8 cellular contexts compared by ENCODE assay signal in genomic region chr7:70040971-70041766, GRCh38.
DNase-seq lines count a peak whose midpoint lies in the region; ATAC-seq and TF ChIP-seq lines count a peak whose summit lies in the region.

No MANE protein-coding gene starts in this region.

- DNase-seq in NCI-H82 (lab: John Stamatoyannopoulos, UW) (peak; percentile 31), NCI-H82 treated with DMSO at 0.1 percent for 48 hours (lab: John Stamatoyannopoulos, UW; ENCODE audit: unreplicated experiment) (no peak), OCI-M1 (lab: John Stamatoyannopoulos, UW) (peak; percentile 57), foreskin fibroblast (peak in 1 of 2 donors; percentile 61), testis (no peak), spleen (no peak), H7 (no peak)

- H3K4me1 ChIP-seq in testis: peaks cover 4% of the 10 kb centered on the region
- peaks cover 0 to 7% (median 0%) of the 10 kb centered on the region in 6 donors for H3K4me1 ChIP-seq in spleen

- H3K9me3 ChIP-seq in testis: no peaks in the 10 kb centered on the region
- no peaks in the 10 kb centered on the region for H3K9me3 ChIP-seq in spleen

- no peaks in the 10 kb centered on the region for H3K27me3 ChIP-seq in testis
- no peaks in the 10 kb centered on the region for H3K27me3 ChIP-seq in spleen (replicated peaks in 1 of 7)
- H3K27me3 ChIP-seq in H7 (ENCODE audit: control insufficient read depth, insufficient read depth, low read length): no peaks in the 10 kb centered on the region

- intact Hi-C loops in testis (cut with DNase I; ENCODE audit: low total_unique reads): no loop called here
- intact Hi-C loops in spleen (cut with DNase I; ENCODE audit: low total_unique reads): loop anchor here (5.0 kb wide), 1 partner anchor 656 kb away; no protein-coding TSS in a partner anchor

- H3K27ac ChIP-seq in testis (no peak overlapping the region), spleen (no peak overlapping the region)

- H3K4me3 ChIP-seq in foreskin fibroblast (ENCODE audit: low read depth in 1 of 2, low read length in 2 of 2): no peak overlapping the region
- H3K4me3 ChIP-seq in testis: no peak overlapping the region
- no peak overlapping the region for H3K4me3 ChIP-seq in spleen
- H3K4me3 ChIP-seq in H7 (ENCODE audit: insufficient read depth, low read depth, low read length): no peak overlapping the region

- TF ChIP-seq POLR2A in testis (IDR thresholded peaks at IDR 0.05) (no peak), spleen (IDR thresholded peaks at IDR 0.05) (no peak)

- TF ChIP-seq CTCF in foreskin fibroblast (IDR thresholded peaks at IDR 0.05; ENCODE audit: low read depth, low read length): peak; percentile 19
- peak in 2 of 3 experiments; percentile 25 to 35 for TF ChIP-seq CTCF in testis (IDR thresholded peaks at IDR 0.05)
- peak in 3 of 11 experiments; percentile 11 to 24 (median 20) for TF ChIP-seq CTCF in spleen (IDR thresholded peaks at IDR 0.05 in 8 of 11, conservative IDR thresholded peaks at IDR 0.05 in 3 of 11)

- ATAC-seq in GM21515 (IDR thresholded peaks at IDR 0.05; ENCODE audit: unreplicated experiment): no peak

- H3K36me3 ChIP-seq in testis (ENCODE audit: low read depth, missing control alignments) (no peaks in the 10 kb centered on the region), spleen (no peaks in the 10 kb centered on the region), H7 (replicated peaks; ENCODE audit: control insufficient read depth, insufficient read depth, low read length) (no peaks in the 10 kb centered on the region)

Comparison
In these comparisons a context has a peak if more than half of its experiments do, and no peak if none do; other contexts are left out.
1. DNase-seq: peak in NCI-H82 (single experiment) and OCI-M1 (single experiment); none in NCI-H82 treated with DMSO at 0.1 percent for 48 hours (single experiment), testis (single experiment), spleen (single experiment) and H7 (single experiment).